ENCODE assay signal across 10 cellular contexts in the genomic region with DNA sequence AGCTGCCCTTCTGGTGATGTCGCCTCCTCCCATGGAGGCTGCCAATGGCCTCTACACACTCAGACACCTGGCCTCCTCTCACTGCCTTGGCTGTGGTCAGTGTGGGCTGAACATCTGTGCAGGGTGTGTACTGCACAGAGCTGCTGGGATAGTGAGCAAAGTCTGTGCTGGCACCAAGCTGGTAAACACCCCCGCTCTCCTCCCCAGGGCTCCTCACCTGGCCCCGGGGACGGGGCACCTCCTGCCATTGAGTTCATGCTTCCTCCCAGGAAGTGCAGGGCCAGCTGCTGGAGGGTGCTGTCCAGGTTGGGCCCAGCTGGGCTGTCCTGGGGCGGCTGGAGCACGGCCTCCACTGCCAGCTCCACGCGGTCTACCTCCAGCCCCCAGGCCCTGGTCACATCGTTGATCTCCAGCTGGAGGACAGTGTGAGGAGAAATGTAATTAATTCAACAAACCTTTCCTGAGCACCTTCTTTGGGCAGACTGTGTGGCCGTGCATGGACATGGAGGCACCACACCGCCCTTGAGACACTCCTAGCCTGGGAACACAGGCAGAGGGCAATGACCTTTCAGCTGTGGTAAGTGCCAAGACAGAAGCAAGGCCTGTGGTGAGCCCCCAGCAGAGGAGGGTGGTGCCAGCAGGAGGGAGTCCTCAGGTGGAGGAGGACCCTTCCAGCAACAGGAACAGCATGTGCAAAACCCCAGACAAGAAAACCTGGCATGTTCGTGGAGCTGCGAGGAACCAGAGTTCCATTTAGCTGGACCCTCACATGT. TPM values are rescaled to one million over a fixed set of nuclear protein-coding genes. Genes with fewer than 3 reads are reported as not detected.
A peak's percentile ranks its signal among the peaks of the same experiment; 100 is the strongest.
DNase-seq lines count a peak whose midpoint lies in the region; ATAC-seq and TF ChIP-seq lines count a peak whose summit lies in the region.
"Had no signal": no experiment of that assay in that cellular context is flagged by ENCODE, and none has a peak within 500 bp of the region (broad histone marks: within the 10 kb centered on the region; RNA-seq: fewer than 3 reads in every experiment).

No MANE protein-coding gene starts in this region.

- H3K27ac ChIP-seq in breast epithelium (peak overlapping the region in 1 of 2 donors; percentile 98), upper lobe of right lung (peak overlapping the region; percentile 90), GM23338 (ENCODE audit: low read depth) (no peak overlapping the region)
- no peak overlapping the region for H3K27ac ChIP-seq in naive thymus-derived CD4-positive, alpha-beta T cell (ENCODE audit: low read depth, low read length)

- H3K9me3 Mint-ChIP-seq in MCF 10A (ENCODE audit: unreplicated experiment) = no peaks in the 10 kb centered on the region
- no peaks in the 10 kb centered on the region for H3K9me3 Mint-ChIP-seq in activated T-helper 1 cell treated with anti-CD3 and anti-CD28 coated beads, Interleukin-12 subunit alpha, Interleukin-12 subunit beta, Interleukin-2, Interleukin-4 antibody, amounts not matched to agents 30 ng/mL and 10 ng/mL and 1 ng/mL, durations not matched to agents 14 hours and 24 hours and 36 hours
- no peaks in the 10 kb centered on the region for H3K9me3 Mint-ChIP-seq in GM23338
- no peaks in the 10 kb centered on the region for H3K9me3 Mint-ChIP-seq in naive thymus-derived CD4-positive, alpha-beta T cell

- H3K9me2 ChIP-seq in GM23338 (ENCODE audit: insufficient read depth) = no peaks in the 10 kb centered on the region

- H3K4me3 ChIP-seq in breast epithelium (no peak overlapping the region), upper lobe of right lung (no peak overlapping the region), GM23338 (no peak overlapping the region)
- H3K4me3 ChIP-seq in naive thymus-derived CD4-positive, alpha-beta T cell (ENCODE audit: low read length) = no peak overlapping the region
- H3K4me3 ChIP-seq: smooth muscle cell had no signal

- POLR2A ChIA-PET in MCF 10A (lab: Yijun Ruan, JAX) = interaction anchor here (0.6 to 7.9 kb wide), 10 partner anchors 9 to 1757 kb away, joined by 3 to 141 read pairs (median 4); a partner anchor contains a TSS
- POLR2A ChIA-PET in naive thymus-derived CD4-positive, alpha-beta T cell (lab: Charles Lee) = interaction anchor here (1.3 kb wide), 1 partner anchor 10 kb away, joined by 5 read pairs; no protein-coding TSS in a partner anchor

- no peak overlapping the region for H3K4me2 ChIP-seq in GM23338

- TF ChIP-seq CTCF in MCF 10A (IDR thresholded peaks at IDR 0.05; ENCODE audit: unreplicated experiment) (no peak), breast epithelium (IDR thresholded peaks at IDR 0.05) (no peak), upper lobe of right lung (IDR thresholded peaks at IDR 0.05) (no peak), GM23338 (conservative IDR thresholded peaks at IDR 0.05; ENCODE audit: low read depth in 2 of 2) (no peak)

- peak; percentile 69 for DNase-seq in MCF 10A (ENCODE audit: unreplicated experiment)
- no peak for DNase-seq in breast epithelium (ENCODE audit: low spot score in 2 of 2)
- DNase-seq in activated T-helper 1 cell treated with anti-CD3 and anti-CD28 coated beads, Interleukin-12 subunit alpha, Interleukin-12 subunit beta, Interleukin-2, Interleukin-4 antibody, amounts not matched to agents 30 ng/mL and 10 ng/mL and 1 ng/mL, durations not matched to agents 14 hours and 24 hours and 36 hours (ENCODE audit: low spot score) = no peak
- peak; percentile 86 for DNase-seq in kidney tubule cell (ENCODE audit: low spot score)
- peak; percentile 34 for DNase-seq in upper lobe of right lung
- no peak for DNase-seq in NCI-H2107 treated with DMSO at 0.1 percent for 48 hours (lab: John Stamatoyannopoulos, UW; ENCODE audit: unreplicated experiment)
- DNase-seq in GM23338 (ENCODE audit: low spot score) = no peak
- no peak for DNase-seq in naive thymus-derived CD4-positive, alpha-beta T cell
- DNase-seq: activated CD4-positive, CD25-positive, alpha-beta regulatory T cell had no signal

- H3K4me1 ChIP-seq in breast epithelium (peaks cover 32 to 40% of the 10 kb centered on the region in 2 donors), upper lobe of right lung (peaks cover 68% of the 10 kb centered on the region), GM23338 (ENCODE audit: insufficient read depth) (no peaks in the 10 kb centered on the region)
- H3K4me1 ChIP-seq in naive thymus-derived CD4-positive, alpha-beta T cell (ENCODE audit: control insufficient read depth in 2 of 2, insufficient read depth in 2 of 2, low read length in 2 of 2) = peaks cover 0 to 20% of the 10 kb centered on the region in 2 donors

- H3K27ac Mint-ChIP-seq in MCF 10A (ENCODE audit: low read depth, unreplicated experiment) = peak overlapping the region; percentile 94
- H3K27ac Mint-ChIP-seq in activated T-helper 1 cell treated with anti-CD3 and anti-CD28 coated beads, Interleukin-12 subunit alpha, Interleukin-12 subunit beta, Interleukin-2, Interleukin-4 antibody, amounts not matched to agents 30 ng/mL and 10 ng/mL and 1 ng/mL, durations not matched to agents 14 hours and 24 hours and 36 hours = peak overlapping the region; percentile 58
- H3K27ac Mint-ChIP-seq in GM23338 = no peak overlapping the region
- H3K27ac Mint-ChIP-seq in naive thymus-derived CD4-positive, alpha-beta T cell = peak overlapping the region in 3 of 9 donors; percentile 8 to 80 (median 80)

- no peaks in the 10 kb centered on the region for H3K27me3 Mint-ChIP-seq in MCF 10A (ENCODE audit: insufficient read depth, unreplicated experiment)
- no peaks in the 10 kb centered on the region for H3K27me3 Mint-ChIP-seq in activated T-helper 1 cell treated with anti-CD3 and anti-CD28 coated beads, Interleukin-12 subunit alpha, Interleukin-12 subunit beta, Interleukin-2, Interleukin-4 antibody, amounts not matched to agents 30 ng/mL and 10 ng/mL and 1 ng/mL, durations not matched to agents 14 hours and 24 hours and 36 hours (ENCODE audit: insufficient read depth)
- peaks cover 12% of the 10 kb centered on the region for H3K27me3 Mint-ChIP-seq in GM23338 (ENCODE audit: insufficient read depth, low read depth, poor library complexity)
- no peaks in the 10 kb centered on the region for H3K27me3 Mint-ChIP-seq in naive thymus-derived CD4-positive, alpha-beta T cell

- no peak for ATAC-seq in upper lobe of right lung
- no peak for ATAC-seq in GM23338
- ATAC-seq in naive thymus-derived CD4-positive, alpha-beta T cell = no peak

- no peaks in the 10 kb centered on the region for H3K79me2 ChIP-seq in GM23338 (replicated peaks; ENCODE audit: insufficient read depth)

- no peak for TF ChIP-seq POLR2A in breast epithelium (IDR thresholded peaks at IDR 0.05)

- no peaks in the 10 kb centered on the region for H3F3A ChIP-seq in GM23338 (replicated peaks; ENCODE audit: low read depth)

- peak overlapping the region; percentile 59 for H3K4me3 Mint-ChIP-seq in MCF 10A (ENCODE audit: unreplicated experiment)
- H3K4me3 Mint-ChIP-seq in activated T-helper 1 cell treated with anti-CD3 and anti-CD28 coated beads, Interleukin-12 subunit alpha, Interleukin-12 subunit beta, Interleukin-2, Interleukin-4 antibody, amounts not matched to agents 30 ng/mL and 10 ng/mL and 1 ng/mL, durations not matched to agents 14 hours and 24 hours and 36 hours = no peak overlapping the region
- no peak overlapping the region for H3K4me3 Mint-ChIP-seq in GM23338
- peak overlapping the region in 1 of 10 donors; percentile 20 for H3K4me3 Mint-ChIP-seq in naive thymus-derived CD4-positive, alpha-beta T cell

- H3K36me3 ChIP-seq in breast epithelium (no peaks in the 10 kb centered on the region), upper lobe of right lung (no peaks in the 10 kb centered on the region), GM23338 (ENCODE audit: insufficient read depth) (no peaks in the 10 kb centered on the region)
- peaks cover 0 to 47% (median 3%) of the 10 kb centered on the region in 3 experiments for H3K36me3 ChIP-seq in naive thymus-derived CD4-positive, alpha-beta T cell (ENCODE audit: control insufficient read depth in 2 of 3, insufficient read depth in 3 of 3, low read length in 3 of 3)

- H4K20me1 ChIP-seq in GM23338 (replicated peaks; ENCODE audit: insufficient read depth) = no peaks in the 10 kb centered on the region

- BruUV-seq in MCF 10A (replicated peaks; lab: Mats Ljungman, UMichigan) = no TSS peak

- peaks cover 9% of the 10 kb centered on the region for H3K36me3 Mint-ChIP-seq in MCF 10A (ENCODE audit: insufficient read depth, unreplicated experiment)
- H3K36me3 Mint-ChIP-seq in activated T-helper 1 cell treated with anti-CD3 and anti-CD28 coated beads, Interleukin-12 subunit alpha, Interleukin-12 subunit beta, Interleukin-2, Interleukin-4 antibody, amounts not matched to agents 30 ng/mL and 10 ng/mL and 1 ng/mL, durations not matched to agents 14 hours and 24 hours and 36 hours (ENCODE audit: low read depth) = peaks cover 3% of the 10 kb centered on the region
- H3K36me3 Mint-ChIP-seq in GM23338 (ENCODE audit: low read depth) = no peaks in the 10 kb centered on the region; the same call in 2 of the 3 replicates
- H3K36me3 Mint-ChIP-seq in naive thymus-derived CD4-positive, alpha-beta T cell = peaks cover 4 to 27% (median 11%) of the 10 kb centered on the region in 5 donors

- CTCF ChIA-PET in MCF 10A (lab: Yijun Ruan, JAX) = interaction anchor here (0.6 to 3.4 kb wide), 8 partner anchors 10 to 1655 kb away, joined by 3 to 16 read pairs (median 3); a partner anchor contains a TSS
- CTCF ChIA-PET in naive thymus-derived CD4-positive, alpha-beta T cell (lab: Charles Lee) = interaction anchor here (0.6 to 3.6 kb wide), 2 partner anchors 12 to 14 kb away, joined by 3 to 15 read pairs; no protein-coding TSS in a partner anchor

- intact Hi-C loops in MCF 10A (cut with micrococcal nuclease) = no loop called here
- intact Hi-C loops in breast epithelium (cut with DNase I; ENCODE audit: low total_unique reads) = no loop called here
- intact Hi-C loops in activated T-helper 1 cell treated with anti-CD3 and anti-CD28 coated beads, Interleukin-12 subunit alpha, Interleukin-12 subunit beta, Interleukin-2, Interleukin-4 antibody, amounts not matched to agents 30 ng/mL and 10 ng/mL and 1 ng/mL, durations not matched to agents 14 hours and 24 hours and 36 hours (cut with micrococcal nuclease) = no loop called here
- intact Hi-C loops in upper lobe of right lung (cut with DNase I) = no loop called here
- intact Hi-C loops in naive thymus-derived CD4-positive, alpha-beta T cell (cut with micrococcal nuclease) = no loop called here

- H3K9me3 ChIP-seq in breast epithelium (no peaks in the 10 kb centered on the region), upper lobe of right lung (no peaks in the 10 kb centered on the region)
- H3K9me3 ChIP-seq in naive thymus-derived CD4-positive, alpha-beta T cell (ENCODE audit: control insufficient read depth in 2 of 3, low read length in 3 of 3) = no peaks in the 10 kb centered on the region

- H3K4me1 Mint-ChIP-seq in MCF 10A (ENCODE audit: insufficient read depth, unreplicated experiment) = peaks cover 82% of the 10 kb centered on the region
- H3K4me1 Mint-ChIP-seq in activated T-helper 1 cell treated with anti-CD3 and anti-CD28 coated beads, Interleukin-12 subunit alpha, Interleukin-12 subunit beta, Interleukin-2, Interleukin-4 antibody, amounts not matched to agents 30 ng/mL and 10 ng/mL and 1 ng/mL, durations not matched to agents 14 hours and 24 hours and 36 hours (ENCODE audit: low read depth) = peaks cover 60% of the 10 kb centered on the region
- no peaks in the 10 kb centered on the region; the same call in 2 of the 3 replicates for H3K4me1 Mint-ChIP-seq in GM23338
- H3K4me1 Mint-ChIP-seq in naive thymus-derived CD4-positive, alpha-beta T cell = peaks cover 0 to 78% (median 36%) of the 10 kb centered on the region in 7 donors

- no peak overlapping the region for H2AFZ ChIP-seq in GM23338

- H3K27me3 ChIP-seq in breast epithelium = no peaks in the 10 kb centered on the region
- no peaks in the 10 kb centered on the region for H3K27me3 ChIP-seq in upper lobe of right lung
- no peaks in the 10 kb centered on the region for H3K27me3 ChIP-seq in GM23338 (ENCODE audit: insufficient read depth)
- no peaks in the 10 kb centered on the region for H3K27me3 ChIP-seq in naive thymus-derived CD4-positive, alpha-beta T cell (ENCODE audit: control insufficient read depth in 2 of 2, insufficient read depth in 2 of 2, low read length in 2 of 2)

RNA-seq across cellular contexts. Expression of a gene that starts 6.8 kb away (rescaled TPM):
- total RNA-seq in MCF 10A (2022) (12.0 and 17.6 TPM in 2 replicates), breast epithelium (10 to 100 TPM in 1 of 3 donors, 1 to 10 TPM in 2; 8.5 to 10.7 (median 9.7) TPM), upper lobe of right lung (23.4 TPM)
- total RNA-seq in activated T-helper 1 cell treated with anti-CD3 and anti-CD28 coated beads, Interleukin-12 subunit alpha, Interleukin-12 subunit beta, Interleukin-2, Interleukin-4 antibody, amounts not matched to agents 30 ng/mL and 10 ng/mL and 1 ng/mL, durations not matched to agents 14 hours and 24 hours and 36 hours = 10.6 and 11.6 TPM in 2 replicates
- 2.4 and 2.7 TPM in 2 replicates for total RNA-seq in GM23338 (2014; rRNA removed; shearing (Covaris generic))
- 1.5 and 2.3 TPM in 2 replicates for polyA plus RNA-seq in GM23338 (2016; fragmentation: Nextera tagmentation; extraction: Ambion mirVana)
- total RNA-seq in naive thymus-derived CD4-positive, alpha-beta T cell = 10 to 100 TPM in 3 of 5 experiments, 1 to 10 TPM in 2; 7.5 to 14.5 (median 12.3) TPM
- 10 to 100 TPM; 18.7 to 21.3 TPM for polyA plus RNA-seq in naive thymus-derived CD4-positive, alpha-beta T cell

RNA-seq across cellular contexts. Expression of a gene that starts 9.2 kb away (rescaled TPM):
- 33.4 and 33.9 TPM in 2 replicates for total RNA-seq in MCF 10A (2022)
- total RNA-seq in breast epithelium = 100 to 1,000 TPM in 1 of 3 donors, 10 to 100 TPM in 2; 37.8 to 103 (median 49.8) TPM
- total RNA-seq in activated T-helper 1 cell treated with anti-CD3 and anti-CD28 coated beads, Interleukin-12 subunit alpha, Interleukin-12 subunit beta, Interleukin-2, Interleukin-4 antibody, amounts not matched to agents 30 ng/mL and 10 ng/mL and 1 ng/mL, durations not matched to agents 14 hours and 24 hours and 36 hours = 62.0 and 63.6 TPM in 2 replicates
- total RNA-seq in upper lobe of right lung = 82.9 TPM
- total RNA-seq in GM23338 (2014; rRNA removed; shearing (Covaris generic)) = 73.1 and 85.3 TPM in 2 replicates
- 18.9 and 19.0 TPM in 2 replicates for polyA plus RNA-seq in GM23338 (2016; fragmentation: Nextera tagmentation; extraction: Ambion mirVana)
- 100 to 1,000 TPM in 1 of 5 experiments, 10 to 100 TPM in 4; 42.1 to 113 (median 64.8) TPM for total RNA-seq in naive thymus-derived CD4-positive, alpha-beta T cell
- polyA plus RNA-seq in naive thymus-derived CD4-positive, alpha-beta T cell = 10 to 100 TPM; 18.1 to 34.3 TPM

RNA-seq across cellular contexts. Expression of a gene that starts 59.0 kb away (rescaled TPM):
- 4.7 and 4.9 TPM in 2 replicates for total RNA-seq in MCF 10A (2022)
- 10 to 100 TPM in 2 of 3 donors, 1 to 10 TPM in 1; 5.6 to 11.3 (median 10.8) TPM for total RNA-seq in breast epithelium
- 0.34 and 1.3 TPM in 2 replicates for total RNA-seq in activated T-helper 1 cell treated with anti-CD3 and anti-CD28 coated beads, Interleukin-12 subunit alpha, Interleukin-12 subunit beta, Interleukin-2, Interleukin-4 antibody, amounts not matched to agents 30 ng/mL and 10 ng/mL and 1 ng/mL, durations not matched to agents 14 hours and 24 hours and 36 hours
- 11.1 TPM for total RNA-seq in upper lobe of right lung
- 6.8 and 10.8 TPM in 2 replicates for total RNA-seq in GM23338 (2014; rRNA removed; shearing (Covaris generic))
- 6.9 and 10.3 TPM in 2 replicates for polyA plus RNA-seq in GM23338 (2016; fragmentation: Nextera tagmentation; extraction: Ambion mirVana)
- 1 to 10 TPM in 3 of 5 experiments, under 1 TPM in 2; 0.49 to 2.2 (median 1.0) TPM for total RNA-seq in naive thymus-derived CD4-positive, alpha-beta T cell
- 1 to 10 TPM; 1.3 to 2.3 TPM for polyA plus RNA-seq in naive thymus-derived CD4-positive, alpha-beta T cell

Comparison
In these comparisons a context has a peak if more than half of its experiments do, and no peak if none do; other contexts are left out.
1. DNase-seq: peak in MCF 10A (single experiment), kidney tubule cell (single experiment) and upper lobe of right lung (single experiment); none in breast epithelium (0 of 2), activated T-helper 1 cell treated with anti-CD3 and anti-CD28 coated beads, Interleukin-12 subunit alpha, Interleukin-12 subunit beta, Interleukin-2, Interleukin-4 antibody, amounts not matched to agents 30 ng/mL and 10 ng/mL and 1 ng/mL, durations not matched to agents 14 hours and 24 hours and 36 hours (single experiment), NCI-H2107 treated with DMSO at 0.1 percent for 48 hours (single experiment), GM23338 (single experiment) and naive thymus-derived CD4-positive, alpha-beta T cell (0 of 9).